Comparison of ENCODE assay signal across 1 cellular context in the genomic region with DNA sequence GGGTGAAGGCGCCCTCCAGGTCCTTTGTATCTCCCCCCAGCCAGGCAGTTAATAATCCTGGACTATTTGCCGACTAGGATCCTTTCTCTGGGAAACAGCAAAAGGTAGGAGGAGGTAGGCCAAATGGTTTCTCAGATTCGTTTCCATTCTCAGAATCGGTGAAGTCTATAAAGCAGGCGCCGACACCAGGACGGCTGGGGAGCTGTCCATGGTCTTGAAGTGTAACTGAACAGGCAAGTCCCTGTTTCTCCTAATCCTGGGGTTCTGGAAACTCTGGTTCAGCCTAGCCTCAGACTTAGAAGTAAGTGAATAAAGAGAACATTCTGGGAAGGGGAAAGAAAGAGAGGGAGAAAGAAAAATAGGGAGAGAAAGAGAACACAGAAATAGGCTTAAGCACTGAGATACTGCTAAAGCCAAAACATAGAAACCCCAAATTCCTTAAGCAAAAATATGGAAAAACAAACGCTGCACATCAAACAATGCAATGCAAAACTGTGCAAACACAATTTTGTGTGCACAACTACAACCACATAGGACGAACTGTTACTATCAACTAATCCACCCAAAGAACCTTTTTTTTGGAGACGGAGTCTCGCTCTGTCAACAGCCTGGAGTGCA.
TF ChIP-seq lines count a peak whose summit lies in the region.

No MANE protein-coding gene starts in this region.

TF ChIP-seq in HEK293, 187 proteins besides CTCF, POLR2A, EP300 and RAD21 (continued from another document):
- 0 out of 2 replicates have a peak, but pooled peaks have one; percentile 24 for TF ChIP-seq ZBTB17 (tag by site-specific recombination; IDR thresholded peaks at IDR 0.05)
- TF ChIP-seq, protein P1, sequence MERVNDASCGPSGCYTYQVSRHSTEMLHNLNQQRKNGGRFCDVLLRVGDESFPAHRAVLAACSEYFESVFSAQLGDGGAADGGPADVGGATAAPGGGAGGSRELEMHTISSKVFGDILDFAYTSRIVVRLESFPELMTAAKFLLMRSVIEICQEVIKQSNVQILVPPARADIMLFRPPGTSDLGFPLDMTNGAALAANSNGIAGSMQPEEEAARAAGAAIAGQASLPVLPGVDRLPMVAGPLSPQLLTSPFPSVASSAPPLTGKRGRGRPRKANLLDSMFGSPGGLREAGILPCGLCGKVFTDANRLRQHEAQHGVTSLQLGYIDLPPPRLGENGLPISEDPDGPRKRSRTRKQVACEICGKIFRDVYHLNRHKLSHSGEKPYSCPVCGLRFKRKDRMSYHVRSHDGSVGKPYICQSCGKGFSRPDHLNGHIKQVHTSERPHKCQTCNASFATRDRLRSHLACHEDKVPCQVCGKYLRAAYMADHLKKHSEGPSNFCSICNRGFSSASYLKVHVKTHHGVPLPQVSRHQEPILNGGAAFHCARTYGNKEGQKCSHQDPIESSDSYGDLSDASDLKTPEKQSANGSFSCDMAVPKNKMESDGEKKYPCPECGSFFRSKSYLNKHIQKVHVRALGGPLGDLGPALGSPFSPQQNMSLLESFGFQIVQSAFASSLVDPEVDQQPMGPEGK (tag by site-specific recombination; IDR thresholded peaks at IDR 0.05), result no peak
- TF ChIP-seq WT1 (tag by site-specific recombination; IDR thresholded peaks at IDR 0.05), result no peak
- TF ChIP-seq ZBTB48 (tag by site-specific recombination; IDR thresholded peaks at IDR 0.05), result no peak
- TF ChIP-seq ZNF626 (tag by site-specific recombination; IDR thresholded peaks at IDR 0.05), result no peak
- TF ChIP-seq ZNF239 (tag by site-specific recombination; IDR thresholded peaks at IDR 0.05), result no peak
TF ChIP-seq in HEK293: peak in this region for 3.
